ENCODE assay signal across 20 cellular contexts in the genomic region with DNA sequence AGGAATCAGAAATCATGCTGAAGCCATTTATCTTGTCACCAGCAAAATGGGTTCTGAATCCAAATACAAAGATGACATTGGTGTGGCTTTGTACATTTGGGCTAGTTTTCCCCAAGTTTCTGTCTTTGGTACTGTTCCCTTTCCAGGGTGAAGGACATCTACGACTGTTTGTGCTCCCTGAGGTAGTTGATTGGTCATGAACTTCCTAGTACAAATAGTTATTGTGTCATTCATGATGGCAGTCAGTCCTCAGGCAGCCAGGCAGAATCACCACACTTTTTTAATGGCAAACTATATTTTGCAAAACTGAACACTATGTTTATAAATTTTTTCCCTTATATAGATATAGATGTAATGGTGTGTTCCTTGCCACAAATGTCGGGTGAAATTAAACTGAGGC.
"Had no signal": no experiment of that assay in that cellular context is flagged by ENCODE, and none has a peak within 500 bp of the region (broad histone marks: within the 10 kb centered on the region; RNA-seq: fewer than 3 reads in every experiment).

No MANE protein-coding gene starts in this region.

- H3K9me3 ChIP-seq: heart left ventricle, mucosa of descending colon, ovary, right atrium auricular region, suprapubic skin, tibial artery, upper lobe of left lung, vagina had no signal

- DNase-seq: cortex of kidney; dorsolateral prefrontal cortex; effector CD8-positive, alpha-beta T cell; heart left ventricle; hippocampal formation; left colon; mammary epithelial cell; mucosa of descending colon; natural killer cell; nucleus accumbens; ovary; stimulated activated CD4-positive, alpha-beta T cell treated with anti-CD3 and anti-CD28 coated beads, Interleukin-2, amount 100 ng/mL, for 48 hours; stimulated activated naive CD8-positive, alpha-beta T cell treated with anti-CD3 and anti-CD28 coated beads, Interleukin-15, Interleukin-2, amounts not matched to agents 100 U/mL and 50 U/mL, for 24 hours; tibial artery; upper lobe of left lung had no signal

- ATAC-seq: esophagus mucosa; heart left ventricle; left colon; mucosa of descending colon; natural killer cell; stimulated activated naive CD8-positive, alpha-beta T cell treated with anti-CD3 and anti-CD28 coated beads, Interleukin-15, Interleukin-2, amounts not matched to agents 100 U/mL and 50 U/mL, for 24 hours had no signal

- H3K27me3 ChIP-seq: dorsolateral prefrontal cortex, heart left ventricle, ovary, right atrium auricular region, suprapubic skin, tibial artery, upper lobe of left lung, vagina had no signal

- H3K4me1 ChIP-seq: suprapubic skin, upper lobe of left lung, vagina had no signal

- H3K4me3 ChIP-seq: dorsolateral prefrontal cortex, heart left ventricle, mucosa of descending colon, ovary, right atrium auricular region, smooth muscle cell, suprapubic skin, tibial artery, upper lobe of left lung, vagina had no signal

- H3K27ac ChIP-seq: dorsolateral prefrontal cortex, heart left ventricle, ovary, right atrium auricular region, suprapubic skin, tibial artery, upper lobe of left lung, vagina had no signal

- H3K36me3 ChIP-seq: ovary, right atrium auricular region had no signal
